In genomic region chr17:2700031-2700490, GRCh38 we compare ENCODE assay signal across 27 cellular contexts. TPM values are rescaled to one million over a fixed set of nuclear protein-coding genes. Genes with fewer than 3 reads are reported as not detected.
DNase-seq lines count a peak whose midpoint lies in the region; FAIRE-seq and TF ChIP-seq lines count a peak whose summit lies in the region.
"Had no signal": no experiment of that assay in that cellular context is flagged by ENCODE, and none has a peak within 500 bp of the region (broad histone marks: within the 10 kb centered on the region; RNA-seq: fewer than 3 reads in every experiment).

No MANE protein-coding gene starts in this region.

- H3K4me1 Mint-ChIP-seq in activated T-cell treated with anti-CD3 and anti-CD28 coated beads, Interleukin-2, amount 50 U/mL, for 24 hours (ENCODE audit: low read depth): no peaks in the 10 kb centered on the region

- H3K9me3 ChIP-seq in sigmoid colon: no peaks in the 10 kb centered on the region
- H3K9me3 ChIP-seq: A549, HAP-1, prostate gland, upper lobe of left lung had no signal

- H3K27me3 Mint-ChIP-seq in activated T-cell treated with anti-CD3 and anti-CD28 coated beads, Interleukin-2, amount 50 U/mL, for 24 hours: no peaks in the 10 kb centered on the region
- H3K27me3 Mint-ChIP-seq: B cell had no signal

- intact Hi-C loops in sigmoid colon (cut with DNase I): no loop called here

- peaks cover 0 to 11% (median 0%) of the 10 kb centered on the region in 4 donors for H3K4me1 ChIP-seq in sigmoid colon
- H3K4me1 ChIP-seq: A549, foreskin keratinocyte, HAP-1, prostate gland, upper lobe of left lung had no signal

- no peak overlapping the region for H3K4me3 ChIP-seq in sigmoid colon
- H3K4me3 ChIP-seq: A549, HAP-1, lung, prostate gland, upper lobe of left lung had no signal

- TF ChIP-seq EP300 in sigmoid colon (IDR thresholded peaks at IDR 0.05): no peak

- FAIRE-seq in GM19239 (lab: Jason Lieb, UNC): no peak
- FAIRE-seq: A549, colon, islet of Langerhans had no signal

- H3K27ac ChIP-seq in sigmoid colon: no peak overlapping the region
- H3K27ac ChIP-seq: A549, foreskin keratinocyte, HL-60, prostate gland, upper lobe of left lung had no signal

- no peak for TF ChIP-seq POLR2A in sigmoid colon (IDR thresholded peaks at IDR 0.05)

- no peak for TF ChIP-seq CTCF in sigmoid colon (IDR thresholded peaks at IDR 0.05)

- WGBS in sigmoid colon, 2 donors: 95% methylated on average over 20 of the region's 20 CpGs

- no peaks in the 10 kb centered on the region for H3K9me3 Mint-ChIP-seq in activated T-cell treated with anti-CD3 and anti-CD28 coated beads, Interleukin-2, amount 50 U/mL, for 24 hours
- H3K9me3 Mint-ChIP-seq: T-helper 2 cell treated with Interferon-gamma antibody and Interleukin-4, amounts not matched to agents 5 μg/mL and 100 μg/mL, for 36 hours had no signal

- peaks cover 51 to 93% (median 71%) of the 10 kb centered on the region in 4 donors for H3K36me3 ChIP-seq in sigmoid colon

- peak; percentile 22 for DNase-seq in activated T-cell treated with anti-CD3 and anti-CD28 coated beads, Interleukin-2, amount 50 U/mL, for 24 hours
- DNase-seq in activated T-cell treated with anti-CD3 and anti-CD28 coated beads, Interleukin-2, amount 50 U/mL, for 1 hour: no peak
- DNase-seq in GM19239 (ENCODE audit: insufficient read length, low spot score): peak; percentile 9
- DNase-seq in epidermal melanocyte (ENCODE audit: insufficient read length, low spot score): peak; percentile 11
- DNase-seq in sigmoid colon: peak; percentile 52
- DNase-seq in NOMO-1 treated with dmso at 0.1 percent for 144 hours (lab: John Stamatoyannopoulos, UW; ENCODE audit: unreplicated experiment): no peak
- no peak for DNase-seq in hippocampal formation (lab: John Stamatoyannopoulos, UW)
- DNase-seq in HuH-7 (ENCODE audit: low spot score): no peak
- DNase-seq: activated CD4-positive, alpha-beta T cell treated with anti-CD3 and anti-CD28 coated beads, Interleukin-2, amount 50 U/mL, for 48 hours; activated T-cell treated with anti-CD3 and anti-CD28 coated beads for 4 hours; DMS79; effector CD8-positive, alpha-beta T cell; foreskin keratinocyte; hypothalamus; NCI-H1048 had no signal

- no peak overlapping the region for H3K27ac Mint-ChIP-seq in activated T-cell treated with anti-CD3 and anti-CD28 coated beads, Interleukin-2, amount 50 U/mL, for 24 hours
- H3K27ac Mint-ChIP-seq: B cell; T-helper 2 cell treated with Interferon-gamma antibody and Interleukin-4, amounts not matched to agents 5 μg/mL and 100 μg/mL, for 36 hours had no signal

- peaks cover 94% of the 10 kb centered on the region for H3K36me3 Mint-ChIP-seq in activated T-cell treated with anti-CD3 and anti-CD28 coated beads, Interleukin-2, amount 50 U/mL, for 24 hours (ENCODE audit: low read depth)

- no peak overlapping the region for H3K4me3 Mint-ChIP-seq in activated T-cell treated with anti-CD3 and anti-CD28 coated beads, Interleukin-2, amount 50 U/mL, for 24 hours
- H3K4me3 Mint-ChIP-seq: B cell; T-helper 2 cell treated with Interferon-gamma antibody and Interleukin-4, amounts not matched to agents 5 μg/mL and 100 μg/mL, for 36 hours had no signal

- no peaks in the 10 kb centered on the region for H3K27me3 ChIP-seq in sigmoid colon
- H3K27me3 ChIP-seq: foreskin keratinocyte, upper lobe of left lung had no signal

RNA-seq across cellular contexts. Expression of gene CLUH, which starts 11.5 kb away (rescaled TPM):
- 10 to 100 TPM; 26.3 to 70.9 (median 39.3) TPM for total RNA-seq in sigmoid colon
- polyA plus RNA-seq in sigmoid colon: 100 to 1,000 TPM in 1 of 3 donors, 10 to 100 TPM in 2; 20.4 to 119 (median 27.0) TPM

RNA-seq across cellular contexts. Expression of gene CCDC92B, which starts 49.4 kb away (rescaled TPM):
- under 1 TPM in 1 of 4 donors, not detected in 3; 0.14 TPM for total RNA-seq in sigmoid colon
- under 1 TPM; under 0.01 to 0.77 (median 0.23) TPM for polyA plus RNA-seq in sigmoid colon
- total RNA-seq: B cell, skeletal muscle tissue, subcutaneous adipose tissue had no signal

Comparison
In these comparisons a context has a peak if more than half of its experiments do, and no peak if none do; other contexts are left out.
1. DNase-seq: peak in activated T-cell treated with anti-CD3 and anti-CD28 coated beads, Interleukin-2, amount 50 U/mL, for 24 hours (single experiment), GM19239 (single experiment), epidermal melanocyte (single experiment) and sigmoid colon (single experiment); none in activated T-cell treated with anti-CD3 and anti-CD28 coated beads, Interleukin-2, amount 50 U/mL, for 1 hour (single experiment), NOMO-1 treated with dmso at 0.1 percent for 144 hours (single experiment), hippocampal formation (0 of 2) and HuH-7 (single experiment).